1 cellular context compared by ENCODE assay signal in the genomic region with DNA sequence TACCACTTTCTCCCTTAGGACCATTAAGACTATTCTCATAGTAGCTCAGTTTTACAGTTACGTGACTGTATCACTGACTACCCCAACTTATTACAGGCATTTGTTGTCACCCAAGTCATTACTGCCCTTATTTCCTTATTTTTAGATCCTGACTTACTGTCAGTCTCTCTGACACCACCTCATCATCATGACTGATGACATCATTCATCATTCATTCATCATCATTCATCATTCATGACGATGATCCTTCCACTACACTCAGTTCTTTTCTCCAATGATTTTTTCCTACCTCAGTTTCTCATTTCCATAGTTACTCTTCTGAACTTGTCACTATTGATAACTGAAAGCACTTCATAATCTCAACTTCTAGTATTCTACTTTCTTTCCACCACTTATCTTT.
TF ChIP-seq lines count a peak whose summit lies in the region.

No MANE protein-coding gene starts in this region.

TF ChIP-seq in HepG2, 621 proteins besides CTCF, POLR2A, EP300 and RAD21 (continued from another document):
- TF ChIP-seq, protein P1, sequence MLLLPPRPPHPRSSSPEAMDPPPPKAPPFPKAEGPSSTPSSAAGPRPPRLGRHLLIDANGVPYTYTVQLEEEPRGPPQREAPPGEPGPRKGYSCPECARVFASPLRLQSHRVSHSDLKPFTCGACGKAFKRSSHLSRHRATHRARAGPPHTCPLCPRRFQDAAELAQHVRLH (CRISPR knock-in tag; IDR thresholded peaks at IDR 0.05; ENCODE audit: borderline replicate concordance, low read depth), result no peak
- TF ChIP-seq ZNF44 (CRISPR knock-in tag; IDR thresholded peaks at IDR 0.05) (no peak), SP1 (IDR thresholded peaks at IDR 0.05) (no peak), SP1 (CRISPR knock-in tag; IDR thresholded peaks at IDR 0.05) (no peak), FIP1L1 (IDR thresholded peaks at IDR 0.05; ENCODE audit: borderline replicate concordance, insufficient read depth, low read depth, low read length) (no peak)
- TF ChIP-seq, protein P2, sequence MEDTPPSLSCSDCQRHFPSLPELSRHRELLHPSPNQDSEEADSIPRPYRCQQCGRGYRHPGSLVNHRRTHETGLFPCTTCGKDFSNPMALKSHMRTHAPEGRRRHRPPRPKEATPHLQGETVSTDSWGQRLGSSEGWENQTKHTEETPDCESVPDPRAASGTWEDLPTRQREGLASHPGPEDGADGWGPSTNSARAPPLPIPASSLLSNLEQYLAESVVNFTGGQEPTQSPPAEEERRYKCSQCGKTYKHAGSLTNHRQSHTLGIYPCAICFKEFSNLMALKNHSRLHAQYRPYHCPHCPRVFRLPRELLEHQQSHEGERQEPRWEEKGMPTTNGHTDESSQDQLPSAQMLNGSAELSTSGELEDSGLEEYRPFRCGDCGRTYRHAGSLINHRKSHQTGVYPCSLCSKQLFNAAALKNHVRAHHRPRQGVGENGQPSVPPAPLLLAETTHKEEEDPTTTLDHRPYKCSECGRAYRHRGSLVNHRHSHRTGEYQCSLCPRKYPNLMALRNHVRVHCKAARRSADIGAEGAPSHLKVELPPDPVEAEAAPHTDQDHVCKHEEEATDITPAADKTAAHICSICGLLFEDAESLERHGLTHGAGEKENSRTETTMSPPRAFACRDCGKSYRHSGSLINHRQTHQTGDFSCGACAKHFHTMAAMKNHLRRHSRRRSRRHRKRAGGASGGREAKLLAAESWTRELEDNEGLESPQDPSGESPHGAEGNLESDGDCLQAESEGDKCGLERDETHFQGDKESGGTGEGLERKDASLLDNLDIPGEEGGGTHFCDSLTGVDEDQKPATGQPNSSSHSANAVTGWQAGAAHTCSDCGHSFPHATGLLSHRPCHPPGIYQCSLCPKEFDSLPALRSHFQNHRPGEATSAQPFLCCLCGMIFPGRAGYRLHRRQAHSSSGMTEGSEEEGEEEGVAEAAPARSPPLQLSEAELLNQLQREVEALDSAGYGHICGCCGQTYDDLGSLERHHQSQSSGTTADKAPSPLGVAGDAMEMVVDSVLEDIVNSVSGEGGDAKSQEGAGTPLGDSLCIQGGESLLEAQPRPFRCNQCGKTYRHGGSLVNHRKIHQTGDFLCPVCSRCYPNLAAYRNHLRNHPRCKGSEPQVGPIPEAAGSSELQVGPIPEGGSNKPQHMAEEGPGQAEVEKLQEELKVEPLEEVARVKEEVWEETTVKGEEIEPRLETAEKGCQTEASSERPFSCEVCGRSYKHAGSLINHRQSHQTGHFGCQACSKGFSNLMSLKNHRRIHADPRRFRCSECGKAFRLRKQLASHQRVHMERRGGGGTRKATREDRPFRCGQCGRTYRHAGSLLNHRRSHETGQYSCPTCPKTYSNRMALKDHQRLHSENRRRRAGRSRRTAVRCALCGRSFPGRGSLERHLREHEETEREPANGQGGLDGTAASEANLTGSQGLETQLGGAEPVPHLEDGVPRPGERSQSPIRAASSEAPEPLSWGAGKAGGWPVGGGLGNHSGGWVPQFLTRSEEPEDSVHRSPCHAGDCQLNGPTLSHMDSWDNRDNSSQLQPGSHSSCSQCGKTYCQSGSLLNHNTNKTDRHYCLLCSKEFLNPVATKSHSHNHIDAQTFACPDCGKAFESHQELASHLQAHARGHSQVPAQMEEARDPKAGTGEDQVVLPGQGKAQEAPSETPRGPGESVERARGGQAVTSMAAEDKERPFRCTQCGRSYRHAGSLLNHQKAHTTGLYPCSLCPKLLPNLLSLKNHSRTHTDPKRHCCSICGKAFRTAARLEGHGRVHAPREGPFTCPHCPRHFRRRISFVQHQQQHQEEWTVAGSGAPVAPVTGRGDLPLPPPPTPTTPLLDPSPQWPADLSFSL (CRISPR knock-in tag; IDR thresholded peaks at IDR 0.05), result no peak
